ENCODE assay signal across 24 cellular contexts in genomic region chr11:74534216-74534615, GRCh38.
"Had no signal": no experiment of that assay in that cellular context is flagged by ENCODE, and none has a peak within 500 bp of the region (broad histone marks: within the 10 kb centered on the region; RNA-seq: fewer than 3 reads in every experiment).

No MANE protein-coding gene starts in this region.

- H3K4me1 ChIP-seq: psoas muscle had no signal

- H3K4me3 Mint-ChIP-seq: activated CD4-positive, alpha-beta memory T cell treated with anti-CD3 and anti-CD28 coated beads, Interleukin-2, amount 10 ng/mL, durations not matched to agents 7 days and 5 days; activated CD8-positive, alpha-beta memory T cell treated with anti-CD3 and anti-CD28 coated beads, Interleukin-2, amount 10 ng/mL, durations not matched to agents 7 days and 5 days; activated naive CD8-positive, alpha-beta T cell treated with anti-CD3 and anti-CD28 coated beads, Interleukin-2, amount 10 ng/mL, durations not matched to agents 7 days and 5 days; stimulated activated effector memory CD8-positive, alpha-beta T cell treated with anti-CD3 and anti-CD28 coated beads, Interleukin-12 subunit alpha, Interleukin-12 subunit beta, amount 100 ng/mL, for 72 hours; T-cell had no signal

- H3K27me3 ChIP-seq: cardiac muscle cell had no signal

- H3K4me1 Mint-ChIP-seq: activated naive CD8-positive, alpha-beta T cell treated with anti-CD3 and anti-CD28 coated beads, Interleukin-2, amount 10 ng/mL, durations not matched to agents 7 days and 5 days; stimulated activated effector memory CD8-positive, alpha-beta T cell treated with anti-CD3 and anti-CD28 coated beads, Interleukin-12 subunit alpha, Interleukin-12 subunit beta, amount 100 ng/mL, for 72 hours; T-cell had no signal

- H3K4me3 ChIP-seq: cardiac muscle cell, lower lobe of right lung, psoas muscle, skin epidermis, thoracic aorta had no signal

- DNase-seq: activated CD4-positive, alpha-beta memory T cell treated with anti-CD3 and anti-CD28 coated beads, Interleukin-2, amount 10 ng/mL, durations not matched to agents 7 days and 5 days; activated CD4-positive, alpha-beta T cell treated with anti-CD3 and anti-CD28 coated beads for 48 hours; activated CD4-positive, CD25-positive, alpha-beta regulatory T cell; activated CD8-positive, alpha-beta memory T cell treated with anti-CD3 and anti-CD28 coated beads, Interleukin-2, amount 10 ng/mL, durations not matched to agents 7 days and 5 days; activated naive CD4-positive, alpha-beta T cell; activated naive CD8-positive, alpha-beta T cell treated with anti-CD3 and anti-CD28 coated beads, Interleukin-2, amount 10 ng/mL, durations not matched to agents 7 days and 5 days; amygdala; effector memory CD4-positive, alpha-beta T cell; foreskin fibroblast; hippocampal formation; islet precursor cell; left colon; lower lobe of right lung; midbrain; psoas muscle; right cardiac atrium; stimulated activated CD4-positive, alpha-beta T cell treated with anti-CD3 and anti-CD28 coated beads, Interleukin-4, amount 100 ng/mL, for 1 hour; T-cell; T1000 had no signal

- H3K9me3 ChIP-seq: lower lobe of right lung had no signal

- H3K27me3 Mint-ChIP-seq: dendritic cell treated with granulocyte-macrophage colony-stimulating factor and Interleukin-4, amounts not matched to agents 40 ng/mL and 50 ng/mL, for 4 days had no signal

- H3K27ac ChIP-seq: cardiac muscle cell, lower lobe of right lung, psoas muscle, thoracic aorta had no signal

- H3K27ac Mint-ChIP-seq: activated CD4-positive, alpha-beta memory T cell treated with anti-CD3 and anti-CD28 coated beads, Interleukin-2, amount 10 ng/mL, durations not matched to agents 7 days and 5 days; activated CD8-positive, alpha-beta memory T cell treated with anti-CD3 and anti-CD28 coated beads, Interleukin-2, amount 10 ng/mL, durations not matched to agents 7 days and 5 days; activated naive CD8-positive, alpha-beta T cell treated with anti-CD3 and anti-CD28 coated beads, Interleukin-2, amount 10 ng/mL, durations not matched to agents 7 days and 5 days; dendritic cell treated with granulocyte-macrophage colony-stimulating factor and Interleukin-4, amounts not matched to agents 40 ng/mL and 50 ng/mL, for 4 days; stimulated activated effector memory CD8-positive, alpha-beta T cell treated with anti-CD3 and anti-CD28 coated beads, Interleukin-12 subunit alpha, Interleukin-12 subunit beta, amount 100 ng/mL, for 72 hours had no signal

- H3K36me3 ChIP-seq: cardiac muscle cell, lower lobe of right lung, thoracic aorta had no signal

- H3K36me3 Mint-ChIP-seq: activated CD8-positive, alpha-beta memory T cell treated with anti-CD3 and anti-CD28 coated beads, Interleukin-2, amount 10 ng/mL, durations not matched to agents 7 days and 5 days; activated naive CD8-positive, alpha-beta T cell treated with anti-CD3 and anti-CD28 coated beads, Interleukin-2, amount 10 ng/mL, durations not matched to agents 7 days and 5 days; stimulated activated effector memory CD8-positive, alpha-beta T cell treated with anti-CD3 and anti-CD28 coated beads, Interleukin-12 subunit alpha, Interleukin-12 subunit beta, amount 100 ng/mL, for 72 hours; T-cell had no signal
